In the genomic region with DNA sequence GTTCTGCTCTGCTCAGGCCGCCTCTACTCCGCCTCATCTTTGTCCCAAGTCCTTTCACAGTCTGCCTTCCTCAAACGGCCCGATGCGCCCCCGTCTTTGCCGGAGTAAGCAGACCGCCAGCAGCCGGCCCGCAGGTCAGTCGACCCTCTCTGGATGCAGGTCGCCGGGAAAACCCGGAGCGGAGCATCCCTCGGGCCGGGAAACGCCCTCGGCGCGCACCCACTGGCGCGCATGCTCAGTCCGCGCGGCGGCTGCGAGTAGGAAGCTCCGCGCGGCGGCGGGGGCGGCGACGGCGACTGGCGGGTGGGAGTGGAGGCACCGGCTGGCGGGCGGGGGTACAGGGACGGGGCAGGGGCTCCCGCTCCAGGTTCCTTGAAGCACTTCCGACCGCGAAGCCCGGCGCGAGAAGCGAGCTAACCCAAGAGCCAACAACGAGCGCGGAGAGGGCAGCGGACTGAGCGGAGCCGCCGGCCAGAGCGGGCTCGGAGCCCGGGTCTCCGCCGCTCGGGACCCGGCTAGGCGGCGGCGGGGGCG, we compare ENCODE assay signal across 1 cellular context.
TF ChIP-seq lines count a peak whose summit lies in the region.

Gene LRRC1 (plus strand): TSS at position 286 of the 534 bp plus-strand sequence. CDS start 252 bp downstream, outside the sequence.

TF ChIP-seq in HepG2, 621 proteins besides CTCF, POLR2A, EP300 and RAD21 (continued from another document):
- TF ChIP-seq, protein P1, sequence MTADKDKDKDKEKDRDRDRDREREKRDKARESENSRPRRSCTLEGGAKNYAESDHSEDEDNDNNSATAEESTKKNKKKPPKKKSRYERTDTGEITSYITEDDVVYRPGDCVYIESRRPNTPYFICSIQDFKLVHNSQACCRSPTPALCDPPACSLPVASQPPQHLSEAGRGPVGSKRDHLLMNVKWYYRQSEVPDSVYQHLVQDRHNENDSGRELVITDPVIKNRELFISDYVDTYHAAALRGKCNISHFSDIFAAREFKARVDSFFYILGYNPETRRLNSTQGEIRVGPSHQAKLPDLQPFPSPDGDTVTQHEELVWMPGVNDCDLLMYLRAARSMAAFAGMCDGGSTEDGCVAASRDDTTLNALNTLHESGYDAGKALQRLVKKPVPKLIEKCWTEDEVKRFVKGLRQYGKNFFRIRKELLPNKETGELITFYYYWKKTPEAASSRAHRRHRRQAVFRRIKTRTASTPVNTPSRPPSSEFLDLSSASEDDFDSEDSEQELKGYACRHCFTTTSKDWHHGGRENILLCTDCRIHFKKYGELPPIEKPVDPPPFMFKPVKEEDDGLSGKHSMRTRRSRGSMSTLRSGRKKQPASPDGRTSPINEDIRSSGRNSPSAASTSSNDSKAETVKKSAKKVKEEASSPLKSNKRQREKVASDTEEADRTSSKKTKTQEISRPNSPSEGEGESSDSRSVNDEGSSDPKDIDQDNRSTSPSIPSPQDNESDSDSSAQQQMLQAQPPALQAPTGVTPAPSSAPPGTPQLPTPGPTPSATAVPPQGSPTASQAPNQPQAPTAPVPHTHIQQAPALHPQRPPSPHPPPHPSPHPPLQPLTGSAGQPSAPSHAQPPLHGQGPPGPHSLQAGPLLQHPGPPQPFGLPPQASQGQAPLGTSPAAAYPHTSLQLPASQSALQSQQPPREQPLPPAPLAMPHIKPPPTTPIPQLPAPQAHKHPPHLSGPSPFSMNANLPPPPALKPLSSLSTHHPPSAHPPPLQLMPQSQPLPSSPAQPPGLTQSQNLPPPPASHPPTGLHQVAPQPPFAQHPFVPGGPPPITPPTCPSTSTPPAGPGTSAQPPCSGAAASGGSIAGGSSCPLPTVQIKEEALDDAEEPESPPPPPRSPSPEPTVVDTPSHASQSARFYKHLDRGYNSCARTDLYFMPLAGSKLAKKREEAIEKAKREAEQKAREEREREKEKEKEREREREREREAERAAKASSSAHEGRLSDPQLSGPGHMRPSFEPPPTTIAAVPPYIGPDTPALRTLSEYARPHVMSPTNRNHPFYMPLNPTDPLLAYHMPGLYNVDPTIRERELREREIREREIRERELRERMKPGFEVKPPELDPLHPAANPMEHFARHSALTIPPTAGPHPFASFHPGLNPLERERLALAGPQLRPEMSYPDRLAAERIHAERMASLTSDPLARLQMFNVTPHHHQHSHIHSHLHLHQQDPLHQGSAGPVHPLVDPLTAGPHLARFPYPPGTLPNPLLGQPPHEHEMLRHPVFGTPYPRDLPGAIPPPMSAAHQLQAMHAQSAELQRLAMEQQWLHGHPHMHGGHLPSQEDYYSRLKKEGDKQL (CRISPR knock-in tag; IDR thresholded peaks at IDR 0.05; ENCODE audit: low read depth) = no peak; the same call in 1 of the 2 replicates
- TF ChIP-seq ZNF431 (CRISPR knock-in tag; IDR thresholded peaks at IDR 0.05; ENCODE audit: borderline replicate concordance, low read depth) (peak; percentile 65), NKX3-1 (CRISPR knock-in tag; IDR thresholded peaks at IDR 0.05) (peak; percentile 81), AFF4 (CRISPR knock-in tag; IDR thresholded peaks at IDR 0.05) (0 out of 2 replicates have a peak, but pooled peaks have one; percentile 24), ZNF160 (CRISPR knock-in tag; IDR thresholded peaks at IDR 0.05) (peak; percentile 29; the same call in 1 of the 2 replicates), SUZ12 (IDR thresholded peaks at IDR 0.05; ENCODE audit: low read depth, low read length) (no peak), ZC3H13 (CRISPR knock-in tag; IDR thresholded peaks at IDR 0.05) (peak; percentile 94), REXO4 (CRISPR knock-in tag; IDR thresholded peaks at IDR 0.05; ENCODE audit: borderline replicate concordance) (no peak), TCF7L2 (IDR thresholded peaks at IDR 0.05; ENCODE audit: low read depth, low read length) (no peak), HDAC6 (IDR thresholded peaks at IDR 0.05; ENCODE audit: low read depth, low read length) (no peak), SETDB1 (CRISPR knock-in tag; IDR thresholded peaks at IDR 0.05; ENCODE audit: borderline replicate concordance) (no peak), CBFB (CRISPR knock-in tag; IDR thresholded peaks at IDR 0.05) (peak; percentile 68; the same call in 1 of the 2 replicates), TFAP4 (IDR thresholded peaks at IDR 0.05; ENCODE audit: borderline replicate concordance, low read depth) (no peak), ARHGAP35 (CRISPR knock-in tag; IDR thresholded peaks at IDR 0.05; ENCODE audit: borderline replicate concordance) (0 out of 2 replicates have a peak, but pooled peaks have one; percentile 21), ZNF589 (CRISPR knock-in tag; conservative IDR thresholded peaks at IDR 0.05) (peak; percentile 94; the same call in 1 of the 2 replicates), ZSCAN29 (CRISPR knock-in tag; conservative IDR thresholded peaks at IDR 0.05) (peak; percentile 79), SP4 (CRISPR knock-in tag; IDR thresholded peaks at IDR 0.05) (peak; percentile 87), HNRNPL (IDR thresholded peaks at IDR 0.05; ENCODE audit: low read depth, low read length) (0 out of 2 replicates have a peak, but pooled peaks have one; percentile 44), STAT6 (CRISPR knock-in tag; IDR thresholded peaks at IDR 0.05; ENCODE audit: borderline replicate concordance) (peak; percentile 88; the same call in 1 of the 2 replicates)
- TF ChIP-seq, protein P2, sequence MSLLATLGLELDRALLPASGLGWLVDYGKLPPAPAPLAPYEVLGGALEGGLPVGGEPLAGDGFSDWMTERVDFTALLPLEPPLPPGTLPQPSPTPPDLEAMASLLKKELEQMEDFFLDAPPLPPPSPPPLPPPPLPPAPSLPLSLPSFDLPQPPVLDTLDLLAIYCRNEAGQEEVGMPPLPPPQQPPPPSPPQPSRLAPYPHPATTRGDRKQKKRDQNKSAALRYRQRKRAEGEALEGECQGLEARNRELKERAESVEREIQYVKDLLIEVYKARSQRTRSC (CRISPR knock-in tag; IDR thresholded peaks at IDR 0.05; ENCODE audit: low read depth) = 0 out of 2 replicates have a peak, but pooled peaks have one; percentile 47
- TF ChIP-seq, protein P3, sequence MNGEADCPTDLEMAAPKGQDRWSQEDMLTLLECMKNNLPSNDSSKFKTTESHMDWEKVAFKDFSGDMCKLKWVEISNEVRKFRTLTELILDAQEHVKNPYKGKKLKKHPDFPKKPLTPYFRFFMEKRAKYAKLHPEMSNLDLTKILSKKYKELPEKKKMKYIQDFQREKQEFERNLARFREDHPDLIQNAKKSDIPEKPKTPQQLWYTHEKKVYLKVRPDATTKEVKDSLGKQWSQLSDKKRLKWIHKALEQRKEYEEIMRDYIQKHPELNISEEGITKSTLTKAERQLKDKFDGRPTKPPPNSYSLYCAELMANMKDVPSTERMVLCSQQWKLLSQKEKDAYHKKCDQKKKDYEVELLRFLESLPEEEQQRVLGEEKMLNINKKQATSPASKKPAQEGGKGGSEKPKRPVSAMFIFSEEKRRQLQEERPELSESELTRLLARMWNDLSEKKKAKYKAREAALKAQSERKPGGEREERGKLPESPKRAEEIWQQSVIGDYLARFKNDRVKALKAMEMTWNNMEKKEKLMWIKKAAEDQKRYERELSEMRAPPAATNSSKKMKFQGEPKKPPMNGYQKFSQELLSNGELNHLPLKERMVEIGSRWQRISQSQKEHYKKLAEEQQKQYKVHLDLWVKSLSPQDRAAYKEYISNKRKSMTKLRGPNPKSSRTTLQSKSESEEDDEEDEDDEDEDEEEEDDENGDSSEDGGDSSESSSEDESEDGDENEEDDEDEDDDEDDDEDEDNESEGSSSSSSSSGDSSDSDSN (CRISPR knock-in tag; IDR thresholded peaks at IDR 0.05) = peak; percentile 80
- TF ChIP-seq, protein P4, sequence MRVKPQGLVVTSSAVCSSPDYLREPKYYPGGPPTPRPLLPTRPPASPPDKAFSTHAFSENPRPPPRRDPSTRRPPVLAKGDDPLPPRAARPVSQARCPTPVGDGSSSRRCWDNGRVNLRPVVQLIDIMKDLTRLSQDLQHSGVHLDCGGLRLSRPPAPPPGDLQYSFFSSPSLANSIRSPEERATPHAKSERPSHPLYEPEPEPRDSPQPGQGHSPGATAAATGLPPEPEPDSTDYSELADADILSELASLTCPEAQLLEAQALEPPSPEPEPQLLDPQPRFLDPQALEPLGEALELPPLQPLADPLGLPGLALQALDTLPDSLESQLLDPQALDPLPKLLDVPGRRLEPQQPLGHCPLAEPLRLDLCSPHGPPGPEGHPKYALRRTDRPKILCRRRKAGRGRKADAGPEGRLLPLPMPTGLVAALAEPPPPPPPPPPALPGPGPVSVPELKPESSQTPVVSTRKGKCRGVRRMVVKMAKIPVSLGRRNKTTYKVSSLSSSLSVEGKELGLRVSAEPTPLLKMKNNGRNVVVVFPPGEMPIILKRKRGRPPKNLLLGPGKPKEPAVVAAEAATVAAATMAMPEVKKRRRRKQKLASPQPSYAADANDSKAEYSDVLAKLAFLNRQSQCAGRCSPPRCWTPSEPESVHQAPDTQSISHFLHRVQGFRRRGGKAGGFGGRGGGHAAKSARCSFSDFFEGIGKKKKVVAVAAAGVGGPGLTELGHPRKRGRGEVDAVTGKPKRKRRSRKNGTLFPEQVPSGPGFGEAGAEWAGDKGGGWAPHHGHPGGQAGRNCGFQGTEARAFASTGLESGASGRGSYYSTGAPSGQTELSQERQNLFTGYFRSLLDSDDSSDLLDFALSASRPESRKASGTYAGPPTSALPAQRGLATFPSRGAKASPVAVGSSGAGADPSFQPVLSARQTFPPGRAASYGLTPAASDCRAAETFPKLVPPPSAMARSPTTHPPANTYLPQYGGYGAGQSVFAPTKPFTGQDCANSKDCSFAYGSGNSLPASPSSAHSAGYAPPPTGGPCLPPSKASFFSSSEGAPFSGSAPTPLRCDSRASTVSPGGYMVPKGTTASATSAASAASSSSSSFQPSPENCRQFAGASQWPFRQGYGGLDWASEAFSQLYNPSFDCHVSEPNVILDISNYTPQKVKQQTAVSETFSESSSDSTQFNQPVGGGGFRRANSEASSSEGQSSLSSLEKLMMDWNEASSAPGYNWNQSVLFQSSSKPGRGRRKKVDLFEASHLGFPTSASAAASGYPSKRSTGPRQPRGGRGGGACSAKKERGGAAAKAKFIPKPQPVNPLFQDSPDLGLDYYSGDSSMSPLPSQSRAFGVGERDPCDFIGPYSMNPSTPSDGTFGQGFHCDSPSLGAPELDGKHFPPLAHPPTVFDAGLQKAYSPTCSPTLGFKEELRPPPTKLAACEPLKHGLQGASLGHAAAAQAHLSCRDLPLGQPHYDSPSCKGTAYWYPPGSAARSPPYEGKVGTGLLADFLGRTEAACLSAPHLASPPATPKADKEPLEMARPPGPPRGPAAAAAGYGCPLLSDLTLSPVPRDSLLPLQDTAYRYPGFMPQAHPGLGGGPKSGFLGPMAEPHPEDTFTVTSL (CRISPR knock-in tag; IDR thresholded peaks at IDR 0.05; ENCODE audit: borderline replicate concordance) = peak; percentile 54; the same call in 1 of the 2 replicates
- TF ChIP-seq, protein P5, sequence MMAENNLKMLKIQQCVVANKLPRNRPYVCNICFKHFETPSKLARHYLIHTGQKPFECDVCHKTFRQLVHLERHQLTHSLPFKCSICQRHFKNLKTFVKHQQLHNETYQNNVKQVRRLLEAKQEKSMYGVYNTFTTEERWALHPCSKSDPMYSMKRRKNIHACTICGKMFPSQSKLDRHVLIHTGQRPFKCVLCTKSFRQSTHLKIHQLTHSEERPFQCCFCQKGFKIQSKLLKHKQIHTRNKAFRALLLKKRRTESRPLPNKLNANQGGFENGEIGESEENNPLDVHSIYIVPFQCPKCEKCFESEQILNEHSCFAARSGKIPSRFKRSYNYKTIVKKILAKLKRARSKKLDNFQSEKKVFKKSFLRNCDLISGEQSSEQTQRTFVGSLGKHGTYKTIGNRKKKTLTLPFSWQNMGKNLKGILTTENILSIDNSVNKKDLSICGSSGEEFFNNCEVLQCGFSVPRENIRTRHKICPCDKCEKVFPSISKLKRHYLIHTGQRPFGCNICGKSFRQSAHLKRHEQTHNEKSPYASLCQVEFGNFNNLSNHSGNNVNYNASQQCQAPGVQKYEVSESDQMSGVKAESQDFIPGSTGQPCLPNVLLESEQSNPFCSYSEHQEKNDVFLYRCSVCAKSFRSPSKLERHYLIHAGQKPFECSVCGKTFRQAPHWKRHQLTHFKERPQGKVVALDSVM (CRISPR knock-in tag; IDR thresholded peaks at IDR 0.05) = peak; percentile 53
